In genomic region chr1:110800079-110800478, GRCh38 we compare ENCODE assay signal across 16 cellular contexts.
"Had no signal": no experiment of that assay in that cellular context is flagged by ENCODE, and none has a peak within 500 bp of the region (broad histone marks: within the 10 kb centered on the region; RNA-seq: fewer than 3 reads in every experiment).

No MANE protein-coding gene starts in this region.

- ATAC-seq: activated CD4-positive, CD25-positive, alpha-beta regulatory T cell treated with anti-CD3 and anti-CD28 coated beads, Interleukin-2, amount 50 U/mL, for 24 hours; body of pancreas; heart right ventricle; left lobe of liver; natural killer cell; stimulated activated memory B cell treated with anti-CD40 and anti-IgM and Interleukin-4, amounts not matched to agents 10 μg/mL and 1 μg/mL and 100 μg/mL, for 72 hours had no signal

- H3K4me1 ChIP-seq: body of pancreas, heart right ventricle, right atrium auricular region, tibial nerve, vagina had no signal

- H3K27me3 ChIP-seq: body of pancreas, right atrium auricular region, tibial nerve, vagina had no signal

- DNase-seq: activated T-cell treated with anti-CD3 and anti-CD28 coated beads, Interleukin-2, amount 50 U/mL, for 1 hour; amniotic stem cell; body of pancreas; central memory CD4-positive, alpha-beta T cell; effector CD4-positive, alpha-beta T cell; heart right ventricle; islet precursor cell; natural killer cell; posterior cingulate gyrus had no signal

- H3K9me3 ChIP-seq: body of pancreas, vagina had no signal

- H3K36me3 ChIP-seq: heart right ventricle, right atrium auricular region, tibial nerve, vagina had no signal

- H3K27ac ChIP-seq: body of pancreas, coronary artery, heart right ventricle, right atrium auricular region, tibial nerve, vagina had no signal

- H3K4me3 ChIP-seq: body of pancreas, coronary artery, heart right ventricle, right atrium auricular region, tibial nerve, vagina had no signal
